ENCODE assay signal across 17 cellular contexts in the genomic region with DNA sequence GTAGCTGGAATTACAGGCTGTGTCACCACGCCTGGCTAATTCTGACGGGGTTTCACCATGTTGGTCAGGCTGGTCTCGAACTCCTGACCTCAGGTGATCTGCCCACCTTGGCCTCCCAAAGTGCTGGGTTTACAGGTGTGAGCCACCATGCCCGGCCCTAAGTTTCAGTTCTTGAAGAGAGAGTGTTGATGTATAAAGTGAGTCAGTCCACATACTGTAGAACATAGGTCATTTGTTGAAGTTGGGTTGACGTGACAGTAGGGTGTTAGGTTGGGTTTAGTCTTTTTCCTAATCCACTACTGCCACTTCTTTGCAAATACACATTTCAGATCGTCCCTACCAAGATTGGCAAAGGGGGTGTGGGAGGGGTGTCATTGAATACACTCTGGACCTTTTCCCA.
"Had no signal": no experiment of that assay in that cellular context is flagged by ENCODE, and none has a peak within 500 bp of the region (broad histone marks: within the 10 kb centered on the region; RNA-seq: fewer than 3 reads in every experiment).

No MANE protein-coding gene starts in this region.

- H3K9me3 ChIP-seq: colonic mucosa, esophagus muscularis mucosa, lower lobe of right lung, stomach had no signal

- H3K27ac Mint-ChIP-seq: activated CD4-positive, alpha-beta memory T cell treated with anti-CD3 and anti-CD28 coated beads for 36 hours; mesothelial cell of epicardium; type B pancreatic cell had no signal

- H3K27ac ChIP-seq: brain microvascular endothelial cell, colonic mucosa, esophagus muscularis mucosa, lower lobe of right lung, stomach, WERI-Rb-1 had no signal

- H3K4me1 Mint-ChIP-seq: mesothelial cell of epicardium had no signal

- H3K9me3 Mint-ChIP-seq: activated CD4-positive, alpha-beta memory T cell treated with anti-CD3 and anti-CD28 coated beads for 36 hours; activated T-cell treated with anti-CD3 and anti-CD28 coated beads, Interleukin-2, amount 50 U/mL, for 4 hours; mesothelial cell of epicardium; type B pancreatic cell had no signal

- H3K4me3 Mint-ChIP-seq: activated CD4-positive, alpha-beta memory T cell treated with anti-CD3 and anti-CD28 coated beads for 36 hours; activated T-cell treated with anti-CD3 and anti-CD28 coated beads, Interleukin-2, amount 50 U/mL, for 4 hours; mesothelial cell of epicardium; type B pancreatic cell had no signal

- H3K27me3 Mint-ChIP-seq: activated CD4-positive, alpha-beta memory T cell treated with anti-CD3 and anti-CD28 coated beads for 36 hours; type B pancreatic cell had no signal

- H3K4me1 ChIP-seq: colonic mucosa, lower lobe of right lung, stomach had no signal

- H3K27me3 ChIP-seq: brain microvascular endothelial cell, colonic mucosa, esophagus muscularis mucosa, stomach had no signal

- ATAC-seq: activated T-cell treated with anti-CD3 and anti-CD28 coated beads, Interleukin-2, amount 50 U/mL, for 4 hours; lower lobe of right lung had no signal

- H3K4me3 ChIP-seq: colonic mucosa, esophagus muscularis mucosa, lower lobe of right lung, stomach had no signal

- DNase-seq: activated CD4-positive, alpha-beta memory T cell treated with anti-CD3 and anti-CD28 coated beads for 36 hours; activated effector memory CD4-positive, alpha-beta T cell treated with Interleukin-2 at 50 U/mL for 16 hours; activated T-cell treated with anti-CD3 and anti-CD28 coated beads, Interleukin-2, amount 50 U/mL, for 4 hours; aorta; brain microvascular endothelial cell; central memory CD4-positive, alpha-beta T cell; colonic mucosa; lower lobe of right lung; occipital lobe; posterior cingulate gyrus; stimulated activated CD4-positive, alpha-beta T cell treated with anti-CD3 and anti-CD28 coated beads, Interleukin-2, amount 100 ng/mL, for 24 hours; stomach; T-helper 2 cell; WERI-Rb-1 had no signal
